Comparison of ENCODE assay signal across 1 cellular context in genomic region chr19:15411345-15411744, GRCh38. TPM values are rescaled to one million over a fixed set of nuclear protein-coding genes. Genes with fewer than 3 reads are reported as not detected.
"Had no signal": no experiment of that assay in that cellular context is flagged by ENCODE, and none has a peak within 500 bp of the region (broad histone marks: within the 10 kb centered on the region; RNA-seq: fewer than 3 reads in every experiment).

No MANE protein-coding gene starts in this region.

RNA-seq across cellular contexts. Expression of gene RASAL3, which starts 53.0 kb away (rescaled TPM):
- total RNA-seq: mesothelial cell of epicardium had no signal
